Comparison of ENCODE assay signal across 1 cellular context in genomic region chr6:137772541-137773289, GRCh38.
A peak's percentile ranks its signal among the peaks of the same experiment; 100 is the strongest.
TF ChIP-seq lines count a peak whose summit lies in the region.

No MANE protein-coding gene starts in this region.

TF ChIP-seq in K562, 482 proteins besides CTCF, POLR2A, EP300 and RAD21 (continued from another document):
- TF ChIP-seq CTCFL (IDR thresholded peaks at IDR 0.05; ENCODE audit: borderline replicate concordance, insufficient read depth, low read depth, low read length, poor library complexity, severe bottlenecking) = no peak
- TF ChIP-seq ZNF140 (CRISPR knock-in tag; IDR thresholded peaks at IDR 0.05) = no peak
- peak; percentile 39; the same call in 1 of the 2 replicates for TF ChIP-seq NFE2 (IDR thresholded peaks at IDR 0.05; ENCODE audit: low read depth)
- no peak for TF ChIP-seq PTBP1 (IDR thresholded peaks at IDR 0.05; ENCODE audit: low read depth, low read length)
- peak; percentile 46 for TF ChIP-seq MGA (IDR thresholded peaks at IDR 0.05)
- TF ChIP-seq MCM7 (IDR thresholded peaks at IDR 0.05) = no peak
- peak; percentile 10 to 28; a peak in 2 of 4 replicates for TF ChIP-seq TRIM24 (IDR thresholded peaks at IDR 0.05)
- no peak for TF ChIP-seq CBFA2T3 (IDR thresholded peaks at IDR 0.05)
- no peak for TF ChIP-seq NR2C1 (IDR thresholded peaks at IDR 0.05)
- 0 out of 2 replicates have a peak, but pooled peaks have one; percentile 10 for TF ChIP-seq NR2C1 (tag; IDR thresholded peaks at IDR 0.05)
- no peak for TF ChIP-seq MCM5 (IDR thresholded peaks at IDR 0.05; ENCODE audit: low read depth)
- peak; percentile 50 for TF ChIP-seq PRDM10 (IDR thresholded peaks at IDR 0.05; ENCODE audit: partially characterized antibody)
